Comparison of ENCODE assay signal across 18 cellular contexts in the genomic region with DNA sequence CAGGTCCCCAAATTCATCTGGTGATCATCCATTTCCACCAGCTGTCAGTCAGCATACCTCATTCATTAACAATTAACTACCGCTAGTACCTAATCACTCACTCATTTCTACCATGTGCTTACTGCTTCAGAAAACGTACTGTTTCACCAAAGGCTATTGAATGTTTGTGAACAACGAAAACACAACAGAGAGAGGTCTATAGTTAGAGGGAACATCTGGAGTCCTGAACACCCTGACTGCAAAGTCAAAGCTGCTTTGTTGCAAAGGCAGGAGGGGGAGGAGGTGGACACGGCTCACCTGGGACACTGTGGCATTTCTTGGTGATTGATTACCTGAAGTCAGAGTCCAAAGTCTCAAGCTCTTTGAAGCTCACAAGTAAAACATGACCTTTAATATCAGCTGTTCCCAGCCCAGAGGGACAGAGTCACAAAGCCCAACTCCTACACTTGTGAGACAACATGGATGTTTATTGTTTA.
DNase-seq lines count a peak whose midpoint lies in the region; ATAC-seq and TF ChIP-seq lines count a peak whose summit lies in the region.
"Had no signal": no experiment of that assay in that cellular context is flagged by ENCODE, and none has a peak within 500 bp of the region (broad histone marks: within the 10 kb centered on the region; RNA-seq: fewer than 3 reads in every experiment).

No MANE protein-coding gene starts in this region.

- H3K27ac ChIP-seq in right lobe of liver (peak overlapping the region in 2 of 3 donors; percentile 4 to 77), sigmoid colon (no peak overlapping the region)
- H3K27ac ChIP-seq: brain microvascular endothelial cell had no signal

- H3K36me3 ChIP-seq in right lobe of liver (no peaks in the 10 kb centered on the region), sigmoid colon (no peaks in the 10 kb centered on the region)
- H3K36me3 ChIP-seq: brain microvascular endothelial cell had no signal

- TF ChIP-seq POLR2A in right lobe of liver (IDR thresholded peaks at IDR 0.05) (no peak), sigmoid colon (IDR thresholded peaks at IDR 0.05) (no peak)

- H3K27me3 ChIP-seq in right lobe of liver, result no peaks in the 10 kb centered on the region
- H3K27me3 ChIP-seq in sigmoid colon, result no peaks in the 10 kb centered on the region
- H3K27me3 ChIP-seq: brain microvascular endothelial cell had no signal

- ATAC-seq in GM18861 (IDR thresholded peaks at IDR 0.05; ENCODE audit: unreplicated experiment) (peak; percentile 66), GM21529 (IDR thresholded peaks at IDR 0.05; ENCODE audit: unreplicated experiment) (peak; percentile 47), HG03520 (IDR thresholded peaks at IDR 0.05; ENCODE audit: unreplicated experiment) (peak; percentile 47), right lobe of liver (peak; percentile 87 to 91 (median 90)), GM21447 (IDR thresholded peaks at IDR 0.05; ENCODE audit: unreplicated experiment) (no peak)
- ATAC-seq: activated naive CD4-positive, alpha-beta T cell treated with anti-CD3 and anti-CD28 coated beads, Interleukin-2, amount 50 U/mL, for 72 hours; esophagus mucosa; SK-N-SH treated with all-trans-retinoic acid at 6 μM for 48 hours had no signal

- H3K4me1 ChIP-seq in right lobe of liver, result peaks cover 0 to 18% (median 1%) of the 10 kb centered on the region in 4 donors
- no peaks in the 10 kb centered on the region for H3K4me1 ChIP-seq in sigmoid colon

- intact Hi-C loops in right lobe of liver (cut with DNase I), result no loop called here
- intact Hi-C loops in cardiac septum (cut with DNase I), result no loop called here
- intact Hi-C loops in sigmoid colon (cut with DNase I), result no loop called here

- H3K4me3 ChIP-seq in right lobe of liver, result peak overlapping the region in 1 of 3 donors; percentile 30
- no peak overlapping the region for H3K4me3 ChIP-seq in sigmoid colon

- no peak for TF ChIP-seq EP300 in sigmoid colon (IDR thresholded peaks at IDR 0.05)

- WGBS in right lobe of liver (ENCODE audit: insufficient coverage, low coverage, low lambda C conversion rate, missing lambda C conversion rate), result 16% methylated on average over 4 of the region's 4 CpGs
- WGBS in sigmoid colon, 2 donors, result 22 to 59% methylated on average over 4 of the region's 4 CpGs

- TF ChIP-seq CTCF in right lobe of liver (IDR thresholded peaks at IDR 0.05) (no peak), sigmoid colon (IDR thresholded peaks at IDR 0.05) (no peak)

- DNase-seq in right lobe of liver (peak in 2 of 3 donors; percentile 54 to 55), cardiac septum (ENCODE audit: low spot score) (no peak), activated T-cell treated with anti-CD3 and anti-CD28 coated beads for 4 hours (no peak), sigmoid colon (no peak)
- DNase-seq: activated CD4-positive, alpha-beta T cell treated with anti-CD3 and anti-CD28 coated beads, Interleukin-2, amount 50 U/mL, for 48 hours; activated T-cell treated with anti-CD3 and anti-CD28 coated beads, Interleukin-2, amount 50 U/mL, for 24 hours; brain microvascular endothelial cell; dermis blood vessel endothelial cell; glutamatergic neuron; mesendoderm; NCI-H2081 had no signal

- H3K9me3 ChIP-seq in right lobe of liver (no peaks in the 10 kb centered on the region), sigmoid colon (no peaks in the 10 kb centered on the region)

Comparison
In these comparisons a context has a peak if more than half of its experiments do, and no peak if none do; other contexts are left out.
1. DNase-seq: peak in right lobe of liver (2 of 3); none in cardiac septum (single experiment), activated T-cell treated with anti-CD3 and anti-CD28 coated beads for 4 hours (single experiment) and sigmoid colon (single experiment).
2. H3K27ac ChIP-seq: peak in right lobe of liver (2 of 3); none in sigmoid colon (0 of 4).